1 cellular context compared by ENCODE assay signal in genomic region chr3:44509393-44509921, GRCh38.
TF ChIP-seq lines count a peak whose summit lies in the region.

No MANE protein-coding gene starts in this region.

TF ChIP-seq in H1, 55 proteins besides CTCF, POLR2A, EP300 and RAD21:
- TF ChIP-seq CEBPB (IDR thresholded peaks at IDR 0.05; ENCODE audit: low read depth, low read length) (no peak), RFX5 (IDR thresholded peaks at IDR 0.05; ENCODE audit: borderline replicate concordance, low read depth, low read length) (no peak), TAF7 (optimal IDR thresholded peaks at IDR 0.05; ENCODE audit: borderline replicate concordance, low read depth, low read length) (no peak), CHD1 (IDR thresholded peaks at IDR 0.05; ENCODE audit: low read depth, low read length) (no peak), CHD2 (IDR thresholded peaks at IDR 0.05; ENCODE audit: low read length) (no peak), POU5F1 (IDR thresholded peaks at IDR 0.05; ENCODE audit: low read depth, low read length) (no peak), EGR1 (IDR thresholded peaks at IDR 0.05; ENCODE audit: borderline replicate concordance, low read depth, low read length) (no peak), TCF12 (IDR thresholded peaks at IDR 0.05; ENCODE audit: low read depth, low read length) (no peak), HDAC6 (IDR thresholded peaks at IDR 0.05; ENCODE audit: low read depth, low read length) (no peak), SUZ12 (IDR thresholded peaks at IDR 0.05; ENCODE audit: low read length) (no peak)
